In the genomic region with DNA sequence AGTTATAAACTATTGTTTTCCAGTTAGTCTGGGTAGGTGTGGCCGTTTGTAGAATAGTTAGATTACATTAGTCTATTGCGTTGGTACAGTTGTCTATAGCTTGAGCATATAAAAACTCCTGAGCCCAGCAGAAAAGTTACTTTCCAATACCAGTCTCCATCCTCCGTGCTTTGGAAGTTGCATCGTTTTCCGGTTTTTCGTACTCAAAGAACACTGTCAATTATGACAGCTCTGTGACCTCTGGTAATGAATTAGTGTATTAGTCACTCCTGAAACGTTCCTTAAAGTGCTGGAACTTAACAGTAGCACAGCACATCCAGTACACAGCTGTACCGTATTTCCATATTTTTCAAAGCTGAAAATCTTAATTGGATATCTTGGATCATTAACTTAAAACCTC, we compare ENCODE assay signal across 8 cellular contexts. TPM values are rescaled to one million over a fixed set of nuclear protein-coding genes. Genes with fewer than 3 reads are reported as not detected.
A peak's percentile ranks its signal among the peaks of the same experiment; 100 is the strongest.
DNase-seq lines count a peak whose midpoint lies in the region; ATAC-seq and TF ChIP-seq lines count a peak whose summit lies in the region.

No MANE protein-coding gene starts in this region.

- no peaks in the 10 kb centered on the region for H3K9me3 ChIP-seq in sigmoid colon

- H3K27ac ChIP-seq in sigmoid colon, result peak overlapping the region; percentile 93 to 98 (median 97)

- H3K4me1 ChIP-seq in sigmoid colon, result peaks cover 0 to 32% (median 28%) of the 10 kb centered on the region in 4 donors

- intact Hi-C loops in activated CD4-positive, alpha-beta T cell treated with anti-CD3 and anti-CD28 coated beads, Interleukin-2, amount 10 ng/mL, durations not matched to agents 24 days and 14 days (cut with micrococcal nuclease), result loop anchor here (2.0 kb wide), 3 partner anchors 36 to 76 kb away; no protein-coding TSS in a partner anchor
- intact Hi-C loops in activated CD4-positive, alpha-beta memory T cell treated with anti-CD3 and anti-CD28 coated beads for 36 hours (cut with micrococcal nuclease), result loop anchor here (2.0 kb wide), 1 partner anchor 76 kb away; no protein-coding TSS in a partner anchor
- intact Hi-C loops in left ventricle myocardium superior (cut with micrococcal nuclease) (no loop called here), sigmoid colon (cut with DNase I) (loop anchor here (2.0 to 5.0 kb wide), 3 partner anchors 38 to 151 kb away; a partner anchor contains a TSS)

- peak overlapping the region; percentile 88 for H3K27ac Mint-ChIP-seq in activated CD4-positive, alpha-beta T cell treated with anti-CD3 and anti-CD28 coated beads, Interleukin-2, amount 10 ng/mL, durations not matched to agents 24 days and 14 days
- H3K27ac Mint-ChIP-seq in activated CD4-positive, alpha-beta memory T cell treated with anti-CD3 and anti-CD28 coated beads for 36 hours, result peak overlapping the region; percentile 94

- H3K9me3 Mint-ChIP-seq in activated CD4-positive, alpha-beta T cell treated with anti-CD3 and anti-CD28 coated beads, Interleukin-2, amount 10 ng/mL, durations not matched to agents 24 days and 14 days, result no peaks in the 10 kb centered on the region
- no peaks in the 10 kb centered on the region for H3K9me3 Mint-ChIP-seq in activated CD4-positive, alpha-beta memory T cell treated with anti-CD3 and anti-CD28 coated beads for 36 hours

- no peak for TF ChIP-seq EP300 in sigmoid colon (IDR thresholded peaks at IDR 0.05)

- CTCF ChIA-PET in activated CD4-positive, alpha-beta memory T cell treated with anti-CD3 and anti-CD28 coated beads for 36 hours (lab: Charles Lee), result interaction anchor here (1.0 to 6.6 kb wide), 12 partner anchors 9 to 179 kb away, joined by 3 to 61 read pairs (median 7); a partner anchor contains a TSS

- no peak for TF ChIP-seq CTCF in sigmoid colon (IDR thresholded peaks at IDR 0.05)

- POLR2A ChIA-PET in activated CD4-positive, alpha-beta memory T cell treated with anti-CD3 and anti-CD28 coated beads for 36 hours (lab: Charles Lee), result interaction anchor here (0.6 to 2.9 kb wide), 9 partner anchors 13 to 178 kb away, joined by 3 to 16 read pairs (median 4); a partner anchor contains a TSS

- ATAC-seq in left ventricle myocardium superior (peak; percentile 5), GM18505 (IDR thresholded peaks at IDR 0.05; ENCODE audit: unreplicated experiment) (no peak)

- H3K36me3 ChIP-seq in sigmoid colon, result peaks cover 0 to 4% (median 0%) of the 10 kb centered on the region in 4 donors

- H3K27me3 ChIP-seq in sigmoid colon, result no peaks in the 10 kb centered on the region

- DNase-seq in activated CD4-positive, alpha-beta T cell treated with anti-CD3 and anti-CD28 coated beads, Interleukin-2, amount 10 ng/mL, durations not matched to agents 24 days and 14 days, result no peak
- DNase-seq in activated CD4-positive, alpha-beta T cell treated with anti-CD3 and anti-CD28 coated beads for 4 hours, result no peak
- DNase-seq in activated CD4-positive, alpha-beta memory T cell treated with anti-CD3 and anti-CD28 coated beads for 36 hours, result no peak
- DNase-seq in left ventricle myocardium superior (no peak), sigmoid colon (no peak), NCI-H345 treated with DMSO at 0.1 percent for 48 hours (lab: John Stamatoyannopoulos, UW; ENCODE audit: unreplicated experiment) (no peak), NCI-H1694 treated with DMSO at 0.1 percent for 48 hours (lab: John Stamatoyannopoulos, UW) (no peak)

- TF ChIP-seq POLR2A in sigmoid colon (IDR thresholded peaks at IDR 0.05) (no peak), GM18505 (IDR thresholded peaks at IDR 0.05; ENCODE audit: borderline replicate concordance, extremely low read depth, insufficient read depth, insufficient read length) (no peak)

- H3K36me3 Mint-ChIP-seq in activated CD4-positive, alpha-beta T cell treated with anti-CD3 and anti-CD28 coated beads, Interleukin-2, amount 10 ng/mL, durations not matched to agents 24 days and 14 days (ENCODE audit: low read depth), result no peaks in the 10 kb centered on the region
- H3K36me3 Mint-ChIP-seq in activated CD4-positive, alpha-beta memory T cell treated with anti-CD3 and anti-CD28 coated beads for 36 hours, result no peaks in the 10 kb centered on the region

- peaks cover 19% of the 10 kb centered on the region for H3K27me3 Mint-ChIP-seq in activated CD4-positive, alpha-beta T cell treated with anti-CD3 and anti-CD28 coated beads, Interleukin-2, amount 10 ng/mL, durations not matched to agents 24 days and 14 days
- H3K27me3 Mint-ChIP-seq in activated CD4-positive, alpha-beta memory T cell treated with anti-CD3 and anti-CD28 coated beads for 36 hours, result no peaks in the 10 kb centered on the region

- 3 to 7% methylated on average over 8 of the region's 8 CpGs for WGBS in sigmoid colon, 2 donors

- peak overlapping the region; percentile 86 for H3K4me3 Mint-ChIP-seq in activated CD4-positive, alpha-beta T cell treated with anti-CD3 and anti-CD28 coated beads, Interleukin-2, amount 10 ng/mL, durations not matched to agents 24 days and 14 days
- peak overlapping the region; percentile 82 for H3K4me3 Mint-ChIP-seq in activated CD4-positive, alpha-beta memory T cell treated with anti-CD3 and anti-CD28 coated beads for 36 hours

- peaks cover 21% of the 10 kb centered on the region for H3K4me1 Mint-ChIP-seq in activated CD4-positive, alpha-beta T cell treated with anti-CD3 and anti-CD28 coated beads, Interleukin-2, amount 10 ng/mL, durations not matched to agents 24 days and 14 days
- H3K4me1 Mint-ChIP-seq in activated CD4-positive, alpha-beta memory T cell treated with anti-CD3 and anti-CD28 coated beads for 36 hours (ENCODE audit: low read depth), result peaks cover 27% of the 10 kb centered on the region

- peak overlapping the region; percentile 63 to 96 (median 91) for H3K4me3 ChIP-seq in sigmoid colon

RNA-seq across cellular contexts. Expression of a gene that starts 0.8 kb away (rescaled TPM):
- 10.6 TPM in 2 replicates for total RNA-seq in activated CD4-positive, alpha-beta T cell treated with anti-CD3 and anti-CD28 coated beads, Interleukin-2, amount 10 ng/mL, durations not matched to agents 24 days and 14 days
- 1 to 10 TPM; 6.1 to 6.4 TPM for total RNA-seq in activated CD4-positive, alpha-beta memory T cell treated with anti-CD3 and anti-CD28 coated beads for 36 hours
- total RNA-seq in left ventricle myocardium superior, result 3.4 TPM
- total RNA-seq in sigmoid colon, result 10 to 100 TPM in 3 of 4 donors, 1 to 10 TPM in 1; 8.6 to 23.8 (median 16.0) TPM
- polyA plus RNA-seq in sigmoid colon, result 1 to 10 TPM; 1.6 to 5.2 (median 1.8) TPM

RNA-seq across cellular contexts. Expression of a gene that starts 38.9 kb away (rescaled TPM):
- total RNA-seq in activated CD4-positive, alpha-beta T cell treated with anti-CD3 and anti-CD28 coated beads, Interleukin-2, amount 10 ng/mL, durations not matched to agents 24 days and 14 days, result 0.24 TPM in 1 of 2 replicates, not detected in the other
- under 1 TPM; 0.64 to 0.75 TPM for total RNA-seq in activated CD4-positive, alpha-beta memory T cell treated with anti-CD3 and anti-CD28 coated beads for 36 hours
- total RNA-seq in left ventricle myocardium superior, result 40.5 TPM
- 1 to 10 TPM; 4.6 to 9.7 (median 7.6) TPM for total RNA-seq in sigmoid colon
- polyA plus RNA-seq in sigmoid colon, result 10 to 100 TPM in 1 of 3 donors, 1 to 10 TPM in 2; 2.3 to 14.9 (median 3.6) TPM

RNA-seq across cellular contexts. Expression of a gene that starts 49.0 kb away (rescaled TPM):
- 0.23 TPM in 1 of 2 replicates, not detected in the other for total RNA-seq in activated CD4-positive, alpha-beta T cell treated with anti-CD3 and anti-CD28 coated beads, Interleukin-2, amount 10 ng/mL, durations not matched to agents 24 days and 14 days
- under 1 TPM; 0.31 to 0.34 TPM for total RNA-seq in activated CD4-positive, alpha-beta memory T cell treated with anti-CD3 and anti-CD28 coated beads for 36 hours
- total RNA-seq in left ventricle myocardium superior, result 1.1 TPM
- total RNA-seq in sigmoid colon, result 1 to 10 TPM in 1 of 4 donors, under 1 TPM in 2, not detected in 1; 0.36 to 3.0 (median 0.49) TPM
- 10 to 100 TPM; 54.6 to 79.3 (median 66.9) TPM for polyA plus RNA-seq in sigmoid colon
